In the genomic region with DNA sequence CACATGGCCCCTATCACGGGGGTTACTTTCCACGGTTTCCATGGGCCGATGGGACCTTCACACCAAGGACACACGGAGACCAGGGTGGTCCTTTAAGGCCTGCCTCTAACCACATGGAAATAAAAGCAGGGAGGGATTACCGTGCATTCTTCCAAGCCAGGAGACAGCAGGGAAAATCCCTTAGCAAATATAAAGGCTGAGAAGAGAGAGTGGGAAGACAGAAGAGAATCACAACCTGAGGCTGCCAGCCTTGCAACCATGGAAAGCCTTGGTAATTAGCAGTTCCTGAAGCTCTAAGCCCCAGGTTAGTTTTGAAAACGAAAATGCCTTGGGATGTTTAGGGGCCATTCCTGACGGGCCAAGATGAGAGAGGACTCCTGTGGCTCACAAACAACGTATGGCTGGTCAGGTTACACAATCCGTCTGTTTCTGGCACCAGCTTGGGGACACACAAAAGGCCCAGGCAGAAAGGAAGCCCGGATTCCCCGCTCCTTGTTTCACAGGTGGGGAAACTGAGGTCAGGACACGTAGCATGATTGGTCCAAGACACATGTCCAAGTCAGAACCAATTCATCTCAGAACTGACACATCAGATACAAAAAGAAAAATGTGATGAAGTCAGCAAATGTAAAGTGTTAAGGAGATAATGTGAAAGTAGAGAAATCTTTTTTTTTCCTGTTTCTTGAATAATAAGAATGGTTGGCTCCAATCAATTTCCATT, we compare ENCODE assay signal across 9 cellular contexts. TPM values are rescaled to one million over a fixed set of nuclear protein-coding genes. Genes with fewer than 3 reads are reported as not detected.
DNase-seq lines count a peak whose midpoint lies in the region; ATAC-seq and TF ChIP-seq lines count a peak whose summit lies in the region.
"Had no signal": no experiment of that assay in that cellular context is flagged by ENCODE, and none has a peak within 500 bp of the region (broad histone marks: within the 10 kb centered on the region; RNA-seq: fewer than 3 reads in every experiment).

No MANE protein-coding gene starts in this region.

- no peak for TF ChIP-seq CTCF in left lung (IDR thresholded peaks at IDR 0.05)
- no peak for TF ChIP-seq CTCF in tibial artery (IDR thresholded peaks at IDR 0.05)

- CTCF ChIA-PET in activated naive CD4-positive, alpha-beta T cell treated with anti-CD3 and anti-CD28 coated beads for 36 hours (lab: Charles Lee): interaction anchor here (0.7 kb wide), 1 partner anchor 94 kb away, joined by 3 read pairs; no protein-coding TSS in a partner anchor
- CTCF ChIA-PET in activated CD4-positive, alpha-beta memory T cell treated with anti-CD3 and anti-CD28 coated beads, Interleukin-2, amount 10 ng/mL, durations not matched to agents 7 days and 5 days (lab: Charles Lee): interaction anchor here (2.0 to 2.5 kb wide), 2 partner anchors 80 to 168 kb away, joined by 4 to 14 read pairs; no protein-coding TSS in a partner anchor

- ATAC-seq in left lung: no peak
- ATAC-seq in HG03097 (IDR thresholded peaks at IDR 0.05; ENCODE audit: low FRiP score, unreplicated experiment): no peak
- no peak for ATAC-seq in GM19035 (IDR thresholded peaks at IDR 0.05; ENCODE audit: unreplicated experiment)
- ATAC-seq in GM19463 (IDR thresholded peaks at IDR 0.05; ENCODE audit: unreplicated experiment): no peak

- H3K27ac ChIP-seq in left lung (peak overlapping the region in 1 of 2 donors; percentile 97), tibial artery (peak overlapping the region; percentile 20 to 36)
- H3K27ac ChIP-seq: VCaP had no signal

- H3K4me3 ChIP-seq in left lung: peak overlapping the region; percentile 42 to 78
- H3K4me3 ChIP-seq in tibial artery: peak overlapping the region; percentile 67 to 85

- DNase-seq in activated naive CD4-positive, alpha-beta T cell treated with anti-CD3 and anti-CD28 coated beads for 36 hours: no peak
- DNase-seq in activated naive CD4-positive, alpha-beta T cell treated with Interleukin-2 at 50 U/mL for 16 hours: no peak
- DNase-seq in activated CD4-positive, alpha-beta memory T cell treated with anti-CD3 and anti-CD28 coated beads, Interleukin-2, amount 10 ng/mL, durations not matched to agents 7 days and 5 days: no peak
- no peak for DNase-seq in left lung
- DNase-seq in tibial artery: no peak

- peaks cover 58% of the 10 kb centered on the region for H3K4me1 Mint-ChIP-seq in activated naive CD4-positive, alpha-beta T cell treated with anti-CD3 and anti-CD28 coated beads for 36 hours (ENCODE audit: low read depth)
- H3K4me1 Mint-ChIP-seq in activated CD4-positive, alpha-beta memory T cell treated with anti-CD3 and anti-CD28 coated beads, Interleukin-2, amount 10 ng/mL, durations not matched to agents 7 days and 5 days: peaks cover 12% of the 10 kb centered on the region

- intact Hi-C loops in activated naive CD4-positive, alpha-beta T cell treated with anti-CD3 and anti-CD28 coated beads for 36 hours (cut with micrococcal nuclease): loop anchor here (1.0 to 10.0 kb wide), 11 partner anchors 22 to 450 kb away; a partner anchor contains a TSS
- intact Hi-C loops in left lung (cut with DNase I): loop anchor here in 1 of 2 donors (10.0 kb wide), 1 partner anchor 50 kb away; no protein-coding TSS in a partner anchor
- intact Hi-C loops in tibial artery (cut with DNase I; ENCODE audit: low total_unique reads): loop anchor here (5.0 kb wide), 1 partner anchor 98 kb away; no protein-coding TSS in a partner anchor

- H3K27me3 Mint-ChIP-seq in activated naive CD4-positive, alpha-beta T cell treated with anti-CD3 and anti-CD28 coated beads for 36 hours (ENCODE audit: low read depth): peaks cover 17% of the 10 kb centered on the region
- H3K27me3 Mint-ChIP-seq in activated CD4-positive, alpha-beta memory T cell treated with anti-CD3 and anti-CD28 coated beads, Interleukin-2, amount 10 ng/mL, durations not matched to agents 7 days and 5 days: peaks cover 2% of the 10 kb centered on the region

- no peaks in the 10 kb centered on the region for H3K9me3 Mint-ChIP-seq in activated naive CD4-positive, alpha-beta T cell treated with anti-CD3 and anti-CD28 coated beads for 36 hours
- H3K9me3 Mint-ChIP-seq in activated CD4-positive, alpha-beta memory T cell treated with anti-CD3 and anti-CD28 coated beads, Interleukin-2, amount 10 ng/mL, durations not matched to agents 7 days and 5 days: no peaks in the 10 kb centered on the region

- peaks cover 3% of the 10 kb centered on the region for H3K36me3 Mint-ChIP-seq in activated naive CD4-positive, alpha-beta T cell treated with anti-CD3 and anti-CD28 coated beads for 36 hours (ENCODE audit: low read depth)
- H3K36me3 Mint-ChIP-seq in activated CD4-positive, alpha-beta memory T cell treated with anti-CD3 and anti-CD28 coated beads, Interleukin-2, amount 10 ng/mL, durations not matched to agents 7 days and 5 days (ENCODE audit: low read depth): peaks cover 67% of the 10 kb centered on the region

- H3K27me3 ChIP-seq in left lung (peaks cover 8 to 92% of the 10 kb centered on the region in 2 donors), tibial artery (no peaks in the 10 kb centered on the region)

- H3K9me3 ChIP-seq in left lung (no peaks in the 10 kb centered on the region), tibial artery (no peaks in the 10 kb centered on the region)

- H3K4me1 ChIP-seq in left lung (peaks cover 10 to 75% of the 10 kb centered on the region in 2 donors), tibial artery (peaks cover 0 to 58% (median 23%) of the 10 kb centered on the region in 4 donors)

- POLR2A ChIA-PET in activated CD4-positive, alpha-beta memory T cell treated with anti-CD3 and anti-CD28 coated beads, Interleukin-2, amount 10 ng/mL, durations not matched to agents 7 days and 5 days (lab: Charles Lee): interaction anchor here (1.3 to 4.8 kb wide), 4 partner anchors 64 to 108 kb away, joined by 3 to 31 read pairs (median 26); no protein-coding TSS in a partner anchor

- H3K4me3 Mint-ChIP-seq in activated naive CD4-positive, alpha-beta T cell treated with anti-CD3 and anti-CD28 coated beads for 36 hours: peak overlapping the region; percentile 81
- H3K4me3 Mint-ChIP-seq in activated CD4-positive, alpha-beta memory T cell treated with anti-CD3 and anti-CD28 coated beads, Interleukin-2, amount 10 ng/mL, durations not matched to agents 7 days and 5 days: peak overlapping the region; percentile 98

- H3K27ac Mint-ChIP-seq in activated naive CD4-positive, alpha-beta T cell treated with anti-CD3 and anti-CD28 coated beads for 36 hours: peak overlapping the region; percentile 91
- H3K27ac Mint-ChIP-seq in activated CD4-positive, alpha-beta memory T cell treated with anti-CD3 and anti-CD28 coated beads, Interleukin-2, amount 10 ng/mL, durations not matched to agents 7 days and 5 days: peak overlapping the region; percentile 97

- peaks cover 0 to 21% of the 10 kb centered on the region in 2 donors for H3K36me3 ChIP-seq in left lung
- H3K36me3 ChIP-seq in tibial artery: no peaks in the 10 kb centered on the region

RNA-seq across cellular contexts. Expression of a gene that starts 2.8 kb away (rescaled TPM):
- total RNA-seq in activated naive CD4-positive, alpha-beta T cell treated with anti-CD3 and anti-CD28 coated beads for 36 hours: 10 to 100 TPM; 43.7 to 44.2 TPM
- 100 to 1,000 TPM; 158 to 160 TPM for total RNA-seq in activated CD4-positive, alpha-beta memory T cell treated with anti-CD3 and anti-CD28 coated beads, Interleukin-2, amount 10 ng/mL, durations not matched to agents 7 days and 5 days
- total RNA-seq in left lung: 100 to 1,000 TPM in 1 of 2 donors, 10 to 100 TPM in 1; 40.6 to 111 TPM
